In the genomic region with DNA sequence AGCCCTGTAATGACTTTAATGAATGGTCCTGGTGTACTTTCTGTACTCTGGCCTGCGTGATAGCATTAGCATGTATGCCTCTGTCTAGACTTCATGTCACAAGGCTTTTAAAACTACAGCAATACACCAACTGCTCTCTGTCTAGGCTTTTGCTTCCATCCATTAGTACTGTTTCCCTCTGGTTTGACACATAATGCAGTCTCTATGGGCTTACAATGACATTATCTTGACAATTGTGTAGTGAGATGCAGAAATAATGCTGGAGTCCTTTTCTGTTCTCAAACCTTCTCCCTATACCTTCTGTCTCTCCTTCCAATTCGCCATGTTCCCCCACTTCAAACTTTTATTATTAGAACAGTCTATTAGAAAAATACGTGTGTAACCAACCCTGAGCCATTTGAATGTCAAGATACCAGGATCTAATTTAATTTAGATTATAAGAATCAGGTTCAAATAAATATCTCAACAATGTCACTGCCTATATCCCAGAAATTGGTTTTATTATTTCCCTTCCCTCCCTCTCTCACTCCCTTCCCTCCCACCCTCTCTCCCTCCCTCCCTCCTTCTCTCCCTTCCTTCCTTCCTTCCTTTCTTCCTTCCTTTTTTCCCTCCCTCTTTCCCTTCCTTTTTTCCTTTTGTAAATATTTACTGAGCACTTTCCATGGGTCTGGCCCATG, we compare ENCODE assay signal across 9 cellular contexts. TPM values are rescaled to one million over a fixed set of nuclear protein-coding genes. Genes with fewer than 3 reads are reported as not detected.
"Had no signal": no experiment of that assay in that cellular context is flagged by ENCODE, and none has a peak within 500 bp of the region (broad histone marks: within the 10 kb centered on the region; RNA-seq: fewer than 3 reads in every experiment).

No MANE protein-coding gene starts in this region.

- H3K4me3 ChIP-seq: GM12878 had no signal

- DNase-seq: GDM1, GF-D8 had no signal

- ATAC-seq: GM12878 had no signal

- FAIRE-seq: G401.6, GM12878, GM12891, GM12892, GM18507, GM19239 had no signal

RNA-seq across cellular contexts. Expression of gene C8A, which starts 8.9 kb away (rescaled TPM):
- total RNA-seq: G401, GM12878 had no signal
- polyA plus RNA-seq: GM12878 had no signal

RNA-seq across cellular contexts. Expression of gene FYB2, which starts 44.2 kb away (rescaled TPM):
- total RNA-seq: G401 had no signal
